ENCODE assay signal across 1 cellular context in the genomic region with DNA sequence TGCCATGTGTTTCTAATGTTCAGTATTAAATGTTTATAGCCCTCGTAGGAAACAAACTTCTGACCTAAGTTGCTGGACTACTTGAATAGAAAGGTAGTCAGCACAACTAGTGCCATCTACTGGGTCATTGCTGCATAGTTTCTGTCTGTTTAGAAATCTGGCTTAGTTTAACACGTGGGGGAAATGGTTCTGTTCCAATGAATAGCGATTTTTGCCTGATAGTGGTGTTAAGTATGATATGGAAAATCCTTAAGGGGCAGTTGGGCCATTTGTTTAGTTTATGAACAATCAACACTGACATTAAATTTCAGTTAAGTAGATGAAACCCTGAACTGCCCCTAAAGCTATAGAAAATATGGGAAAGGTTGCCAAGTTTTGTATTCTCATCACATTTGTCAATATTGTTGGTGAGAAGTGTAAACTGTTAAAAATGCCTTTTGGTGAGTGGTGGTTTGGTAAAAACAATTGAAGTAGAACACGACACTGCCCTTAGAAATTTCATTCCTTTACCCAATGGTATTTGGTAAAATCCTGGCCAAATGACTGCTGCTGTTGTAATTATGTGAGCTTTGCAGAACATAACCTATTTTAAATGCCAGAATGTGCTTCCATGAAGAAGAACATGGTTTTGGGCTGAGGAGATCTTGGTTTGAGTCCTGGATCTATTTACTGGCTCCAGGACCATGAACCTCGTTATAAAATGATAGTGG.
TF ChIP-seq lines count a peak whose summit lies in the region.

No MANE protein-coding gene starts in this region.

TF ChIP-seq in SK-N-SH treated with all-trans-retinoic acid at 6 μM for 48 hours, 23 proteins besides CTCF, POLR2A, EP300 and RAD21 (continued from another document):
- no peak for TF ChIP-seq TCF4 (CRISPR knock-in tag; IDR thresholded peaks at IDR 0.05; ENCODE audit: borderline replicate concordance)
- no peak for TF ChIP-seq ESRRG (CRISPR knock-in tag; IDR thresholded peaks at IDR 0.05)
- TF ChIP-seq ZFP30 (CRISPR knock-in tag; IDR thresholded peaks at IDR 0.05) = no peak
